9 cellular contexts compared by ENCODE assay signal in the genomic region with DNA sequence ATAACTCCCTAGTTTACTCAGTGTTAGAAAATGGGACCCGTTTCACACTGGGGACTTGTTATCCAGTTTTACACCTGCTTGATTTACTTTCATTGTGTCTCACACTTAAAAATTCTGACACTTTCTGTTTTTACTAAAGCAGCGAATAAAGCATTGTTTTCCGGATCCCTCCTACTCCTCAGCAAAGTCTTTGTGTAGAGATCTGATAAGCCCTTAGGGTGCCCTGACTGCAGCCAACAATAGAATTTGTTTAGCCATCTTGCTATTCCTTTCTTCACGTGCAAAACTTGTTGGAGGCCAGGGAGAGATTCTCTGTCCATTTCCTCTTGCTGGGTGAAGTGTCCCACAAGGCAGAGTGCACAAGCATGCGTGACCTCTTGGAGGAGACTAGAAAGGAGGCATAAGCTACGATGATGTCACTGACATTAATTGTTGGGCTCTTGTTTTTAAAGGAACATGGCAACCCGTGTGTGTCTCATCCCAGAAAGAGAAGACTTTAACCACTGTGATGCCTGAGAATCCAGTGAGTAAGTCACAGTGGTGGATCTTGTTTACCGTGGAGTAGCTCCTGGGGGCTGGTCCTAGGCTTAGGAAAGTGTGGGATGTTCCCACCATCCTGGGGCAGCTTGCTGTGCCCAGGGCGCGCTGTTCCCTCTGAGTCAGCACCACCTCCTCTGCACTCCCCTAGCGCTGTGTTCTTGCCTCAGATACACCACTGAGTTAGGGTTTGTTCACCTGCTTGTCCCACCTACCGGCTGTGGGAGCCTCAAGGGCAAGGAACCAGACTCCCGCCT. TPM values are rescaled to one million over a fixed set of nuclear protein-coding genes. Genes with fewer than 3 reads are reported as not detected.
DNase-seq lines count a peak whose midpoint lies in the region; ATAC-seq and TF ChIP-seq lines count a peak whose summit lies in the region.
"Had no signal": no experiment of that assay in that cellular context is flagged by ENCODE, and none has a peak within 500 bp of the region (broad histone marks: within the 10 kb centered on the region; RNA-seq: fewer than 3 reads in every experiment).

No MANE protein-coding gene starts in this region.

- no peak overlapping the region for H3K4me3 ChIP-seq in left lung
- no peak overlapping the region for H3K4me3 ChIP-seq in transverse colon
- H3K4me3 ChIP-seq in MM.1S (ENCODE audit: low read length) = no peak overlapping the region

- CTCF ChIA-PET in activated naive CD4-positive, alpha-beta T cell treated with anti-CD3 and anti-CD28 coated beads, Interleukin-2, amount 10 ng/mL, durations not matched to agents 7 days and 5 days (lab: Charles Lee) = no interaction called here

- H3K9me3 Mint-ChIP-seq in activated naive CD4-positive, alpha-beta T cell treated with anti-CD3 and anti-CD28 coated beads, Interleukin-2, amount 10 ng/mL, durations not matched to agents 7 days and 5 days = peaks cover 5% of the 10 kb centered on the region

- TF ChIP-seq EP300 in transverse colon (IDR thresholded peaks at IDR 0.05; ENCODE audit: low read depth) = no peak

- DNase-seq in activated naive CD4-positive, alpha-beta T cell treated with anti-CD3 and anti-CD28 coated beads, Interleukin-2, amount 10 ng/mL, durations not matched to agents 7 days and 5 days = no peak
- DNase-seq in activated naive CD4-positive, alpha-beta T cell (lab: John Stamatoyannopoulos, UW) = no peak
- DNase-seq in brain pericyte (ENCODE audit: low read depth, low spot score) (peak; percentile 98), left lung (peak in 1 of 2 donors; percentile 27), transverse colon (peak; percentile 12), GM19240 (ENCODE audit: insufficient read length, low spot score) (no peak), MM.1S (no peak)
- DNase-seq: glutamatergic neuron had no signal

- H3K9me2 ChIP-seq in MM.1S (replicated peaks; ENCODE audit: insufficient read depth, low read length) = no peaks in the 10 kb centered on the region

- H2AFZ ChIP-seq in MM.1S (ENCODE audit: low read length) = no peak overlapping the region

- in situ Hi-C loops in transverse colon (cut with MboI; ENCODE audit: low pct_ligation_motif_present in 1 of 4, low pct_unique_long_range_greater_than_20kb in 1 of 4, low sequenced_read_pairs in 3 of 4) = no loop called here

- ATAC-seq in left lung (peak; percentile 1), HG03097 (IDR thresholded peaks at IDR 0.05; ENCODE audit: low FRiP score, unreplicated experiment) (no peak)

- peaks cover 16% of the 10 kb centered on the region for H3K36me3 Mint-ChIP-seq in activated naive CD4-positive, alpha-beta T cell treated with anti-CD3 and anti-CD28 coated beads, Interleukin-2, amount 10 ng/mL, durations not matched to agents 7 days and 5 days

- H3K4me2 ChIP-seq in MM.1S (ENCODE audit: low read depth, low read length) = no peak overlapping the region

- H3K27ac Mint-ChIP-seq in activated naive CD4-positive, alpha-beta T cell treated with anti-CD3 and anti-CD28 coated beads, Interleukin-2, amount 10 ng/mL, durations not matched to agents 7 days and 5 days = peak overlapping the region; percentile 26

- WGBS in transverse colon (ENCODE audit: low coverage in 1 of 2), 2 donors = 66 to 76% methylated on average over 3 to 13 of the region's 13 CpGs

- H3K27ac ChIP-seq in left lung = peak overlapping the region; percentile 60 to 69
- peak overlapping the region; percentile 82 to 89 (median 87) for H3K27ac ChIP-seq in transverse colon
- H3K27ac ChIP-seq in MM.1S (ENCODE audit: low read length) = no peak overlapping the region

- H3K36me3 ChIP-seq in left lung = no peaks in the 10 kb centered on the region
- no peaks in the 10 kb centered on the region for H3K36me3 ChIP-seq in transverse colon
- H3K36me3 ChIP-seq in MM.1S (replicated peaks; ENCODE audit: insufficient read depth, low read length) = no peaks in the 10 kb centered on the region

- H3K79me2 ChIP-seq in MM.1S (ENCODE audit: low read length) = no peaks in the 10 kb centered on the region

- peaks cover 11% of the 10 kb centered on the region for H3F3A ChIP-seq in MM.1S (ENCODE audit: insufficient read depth, low read length)

- peaks cover 53% of the 10 kb centered on the region for H3K4me1 Mint-ChIP-seq in activated naive CD4-positive, alpha-beta T cell treated with anti-CD3 and anti-CD28 coated beads, Interleukin-2, amount 10 ng/mL, durations not matched to agents 7 days and 5 days

- H3K27me3 ChIP-seq in left lung (no peaks in the 10 kb centered on the region), transverse colon (no peaks in the 10 kb centered on the region), MM.1S (replicated peaks; ENCODE audit: insufficient read depth, low read length) (no peaks in the 10 kb centered on the region)

- no peaks in the 10 kb centered on the region for H3K27me3 Mint-ChIP-seq in activated naive CD4-positive, alpha-beta T cell treated with anti-CD3 and anti-CD28 coated beads, Interleukin-2, amount 10 ng/mL, durations not matched to agents 7 days and 5 days

- intact Hi-C loops in left lung (cut with DNase I) (no loop called here), transverse colon (cut with DNase I; ENCODE audit: low total_unique reads) (no loop called here)

- H3K9me3 ChIP-seq in left lung (no peaks in the 10 kb centered on the region), transverse colon (no peaks in the 10 kb centered on the region), MM.1S (replicated peaks; ENCODE audit: insufficient read depth, low read length) (no peaks in the 10 kb centered on the region)

- H3K4me3 Mint-ChIP-seq in activated naive CD4-positive, alpha-beta T cell treated with anti-CD3 and anti-CD28 coated beads, Interleukin-2, amount 10 ng/mL, durations not matched to agents 7 days and 5 days = no peak overlapping the region

- no peak for TF ChIP-seq POLR2A in transverse colon (IDR thresholded peaks at IDR 0.05)

- peaks cover 18 to 61% of the 10 kb centered on the region in 2 donors for H3K4me1 ChIP-seq in left lung
- H3K4me1 ChIP-seq in transverse colon = peaks cover 50 to 100% (median 93%) of the 10 kb centered on the region in 4 donors
- peaks cover 24% of the 10 kb centered on the region for H3K4me1 ChIP-seq in MM.1S (ENCODE audit: low read length)

- H4K20me1 ChIP-seq in MM.1S (ENCODE audit: insufficient read depth, low read length) = no peaks in the 10 kb centered on the region

- H3K9ac ChIP-seq in MM.1S (ENCODE audit: low read length) = no peak overlapping the region

- no peak for TF ChIP-seq CTCF in left lung (IDR thresholded peaks at IDR 0.05)
- TF ChIP-seq CTCF in transverse colon (IDR thresholded peaks at IDR 0.05) = no peak
- no peak for TF ChIP-seq CTCF in MM.1S (IDR thresholded peaks at IDR 0.05; ENCODE audit: low read length)

RNA-seq across cellular contexts. Expression of a gene that starts 27.7 kb away (rescaled TPM):
- total RNA-seq in left lung (100 to 1,000 TPM; 242 to 293 TPM), transverse colon (100 to 1,000 TPM; 309 to 483 (median 316) TPM)

Comparison
In these comparisons a context has a peak if more than half of its experiments do, and no peak if none do; other contexts are left out.
1. DNase-seq: peak in brain pericyte (single experiment) and transverse colon (single experiment); none in activated naive CD4-positive, alpha-beta T cell treated with anti-CD3 and anti-CD28 coated beads, Interleukin-2, amount 10 ng/mL, durations not matched to agents 7 days and 5 days (single experiment), activated naive CD4-positive, alpha-beta T cell (0 of 4), GM19240 (single experiment) and MM.1S (single experiment).